In the genomic region with DNA sequence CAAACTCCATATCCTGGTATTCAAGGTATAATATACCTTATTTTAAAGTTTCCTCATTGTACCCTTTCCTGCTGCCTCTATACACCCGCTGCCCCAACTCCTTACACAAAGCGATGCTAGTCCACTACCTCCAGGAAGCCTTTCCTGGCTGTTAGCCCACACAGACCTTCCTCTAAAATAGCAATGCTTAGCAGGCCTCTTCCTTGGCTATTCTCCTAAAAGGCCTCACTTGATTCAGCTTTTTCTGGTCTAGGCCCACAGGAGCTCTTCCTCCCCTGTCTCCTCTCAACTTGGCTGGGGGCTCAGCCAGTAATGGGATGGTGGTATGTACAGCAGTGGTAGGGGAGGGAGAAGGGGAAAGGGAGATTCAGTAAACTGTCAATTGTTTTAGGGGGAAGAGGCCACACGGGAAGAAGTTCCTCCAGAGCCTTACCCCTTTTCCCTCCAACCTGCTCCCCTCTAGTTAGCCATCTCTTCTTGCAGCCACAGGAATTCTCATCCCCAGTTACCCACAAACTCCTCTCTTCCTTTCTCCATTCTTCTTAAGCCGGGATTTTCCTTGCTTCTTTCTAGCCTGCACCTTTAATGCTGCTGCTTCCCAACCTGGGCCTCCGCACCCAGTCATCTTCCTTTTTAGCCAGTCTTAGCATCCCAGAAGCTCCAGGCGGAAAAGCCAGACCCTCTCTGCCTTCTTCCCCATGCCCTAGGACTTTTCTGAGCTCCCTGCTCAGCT, we compare ENCODE assay signal across 8 cellular contexts. TPM values are rescaled to one million over a fixed set of nuclear protein-coding genes. Genes with fewer than 3 reads are reported as not detected.
DNase-seq lines count a peak whose midpoint lies in the region; ATAC-seq and TF ChIP-seq lines count a peak whose summit lies in the region.

No MANE protein-coding gene starts in this region.

- H2AFZ ChIP-seq in Karpas-422 (ENCODE audit: low read length) = no peak overlapping the region

- H3K4me2 ChIP-seq in Karpas-422 (ENCODE audit: low read depth, low read length, poor library complexity, severe bottlenecking) = peak overlapping the region; percentile 82

- H3K4me3 ChIP-seq in AG09309 (ENCODE audit: control insufficient read depth, low read depth, low read length) = peak overlapping the region; percentile 89
- H3K4me3 ChIP-seq in Karpas-422 (ENCODE audit: low read length) = peak overlapping the region; percentile 78
- H3K4me3 ChIP-seq in choroid plexus epithelial cell (ENCODE audit: low read depth, low read length) = peak overlapping the region; percentile 72
- peak overlapping the region; percentile 90 to 94 for H3K4me3 ChIP-seq in muscle layer of duodenum (ENCODE audit: low read depth in 1 of 2, low read length in 2 of 2)

- H3K9me2 ChIP-seq in Karpas-422 (replicated peaks; ENCODE audit: insufficient read depth, low read length) = no peaks in the 10 kb centered on the region

- DNase-seq in AG09309 (ENCODE audit: low read depth) (no peak), Karpas-422 (no peak), choroid plexus epithelial cell (ENCODE audit: low read depth) (peak; percentile 54), anterior cingulate cortex (lab: John Stamatoyannopoulos, UW) (no peak), KG1 (lab: John Stamatoyannopoulos, UW) (no peak)

- H3K9me3 ChIP-seq in Karpas-422 (ENCODE audit: low read length) = no peaks in the 10 kb centered on the region
- H3K9me3 ChIP-seq in muscle layer of duodenum (ENCODE audit: control insufficient read depth in 1 of 2, low read length in 2 of 2) = no peaks in the 10 kb centered on the region

- ATAC-seq in GM21381 (IDR thresholded peaks at IDR 0.05; ENCODE audit: unreplicated experiment) (no peak), HG02973 (IDR thresholded peaks at IDR 0.05; ENCODE audit: unreplicated experiment) (no peak)

- H3K36me3 ChIP-seq in Karpas-422 (ENCODE audit: insufficient read depth, low read length) = peaks cover 23% of the 10 kb centered on the region
- peaks cover 20 to 31% of the 10 kb centered on the region in 2 donors for H3K36me3 ChIP-seq in muscle layer of duodenum (ENCODE audit: control insufficient read depth in 1 of 2, insufficient read depth in 2 of 2, low read length in 2 of 2)

- H3K27me3 ChIP-seq in Karpas-422 (ENCODE audit: low read length) (no peaks in the 10 kb centered on the region), muscle layer of duodenum (ENCODE audit: low read depth, low read length) (no peaks in the 10 kb centered on the region)

- peaks cover 7% of the 10 kb centered on the region; the same call in 1 of the 2 replicates for H4K20me1 ChIP-seq in Karpas-422 (ENCODE audit: insufficient read depth, low read depth, low read length)

- H3K4me1 ChIP-seq in Karpas-422 (ENCODE audit: low read length) (peaks cover 22% of the 10 kb centered on the region), muscle layer of duodenum (ENCODE audit: control insufficient read depth in 1 of 2, insufficient read depth in 2 of 2, low read length in 2 of 2) (peaks cover 11 to 39% of the 10 kb centered on the region in 2 donors)

- H3K79me2 ChIP-seq in Karpas-422 (ENCODE audit: low read length) = peaks cover 84% of the 10 kb centered on the region

- TF ChIP-seq CTCF in AG09309 (IDR thresholded peaks at IDR 0.05; ENCODE audit: control insufficient read depth, insufficient read depth, low read depth, low read length, missing control alignments) (no peak), choroid plexus epithelial cell (conservative IDR thresholded peaks at IDR 0.05; ENCODE audit: low read depth, low read length) (no peak)

- H3K9ac ChIP-seq in Karpas-422 (ENCODE audit: low read length) = peak overlapping the region; percentile 98

- peak overlapping the region; percentile 76 for H3K27ac ChIP-seq in Karpas-422 (ENCODE audit: low read length)
- H3K27ac ChIP-seq in muscle layer of duodenum (ENCODE audit: low read length) = peak overlapping the region; percentile 89

RNA-seq across cellular contexts. Expression of a gene that starts 2.6 kb away (rescaled TPM):
- total RNA-seq in Karpas-422 (2014; rRNA removed; shearing (Covaris generic); ENCODE audit: low replicate concordance) = 64.1 and 69.1 TPM in 2 replicates

RNA-seq across cellular contexts. Expression of a gene that starts 2.7 kb away (rescaled TPM):
- 455 and 533 TPM in 2 replicates for total RNA-seq in Karpas-422 (2014; rRNA removed; shearing (Covaris generic); ENCODE audit: low replicate concordance)

RNA-seq across cellular contexts. Expression of a gene that starts 39.8 kb away (rescaled TPM):
- total RNA-seq in Karpas-422 (2014; rRNA removed; shearing (Covaris generic); ENCODE audit: low replicate concordance) = 15.9 and 27.1 TPM in 2 replicates

RNA-seq across cellular contexts. Expression of a gene that starts 53.3 kb away (rescaled TPM):
- 10.5 and 18.0 TPM in 2 replicates for total RNA-seq in Karpas-422 (2014; rRNA removed; shearing (Covaris generic); ENCODE audit: low replicate concordance)
